Comparison of ENCODE assay signal across 8 cellular contexts in the genomic region with DNA sequence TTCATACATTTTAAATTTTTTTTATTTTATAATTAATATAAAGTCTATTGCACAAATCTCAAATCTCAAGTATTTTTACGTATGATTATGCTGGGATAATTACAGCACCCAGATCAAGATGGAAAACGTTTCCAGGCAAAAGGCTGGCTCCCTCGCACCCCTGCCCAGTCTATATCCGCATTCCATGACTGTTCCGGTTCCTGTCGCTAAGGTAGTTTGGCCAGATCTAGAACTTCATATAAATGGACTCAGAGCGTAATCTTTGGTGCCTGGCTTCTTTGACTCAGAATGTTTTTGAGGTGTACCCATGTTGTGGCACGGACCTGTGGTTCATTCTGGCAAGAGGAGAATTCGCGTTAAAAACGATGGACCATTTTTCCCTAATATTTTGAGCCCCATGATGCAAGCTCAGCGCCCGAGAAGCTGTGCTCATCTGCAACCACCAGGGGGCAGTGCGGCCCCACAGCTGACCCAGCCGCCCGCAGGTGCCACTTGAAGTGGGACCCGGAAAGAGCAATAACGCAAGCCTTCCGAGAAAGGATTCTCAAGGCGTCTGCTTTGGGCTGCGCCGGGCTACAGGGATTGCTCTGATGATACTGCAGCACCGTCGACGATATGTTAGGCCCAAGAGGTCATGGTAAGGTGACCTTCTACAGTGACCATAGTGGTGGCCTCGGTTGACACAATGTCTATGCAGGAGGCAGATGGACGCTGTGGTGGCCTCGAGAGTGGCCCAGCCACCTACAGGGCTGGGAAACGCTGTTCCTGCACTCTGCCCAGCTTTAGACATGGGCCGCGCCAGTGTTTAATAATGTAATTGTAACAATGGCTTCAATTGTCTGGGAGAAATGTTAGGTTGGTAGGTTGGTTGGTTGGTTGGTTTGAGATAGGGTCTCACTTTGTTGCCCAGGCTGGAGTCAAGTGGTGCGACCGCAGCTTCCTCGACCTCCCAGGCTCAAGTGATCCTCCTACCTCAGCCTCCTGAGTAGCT.
DNase-seq lines count a peak whose midpoint lies in the region; ATAC-seq and TF ChIP-seq lines count a peak whose summit lies in the region.

No MANE protein-coding gene starts in this region.

- peak; percentile 53 for TF ChIP-seq CTCF in lung (IDR thresholded peaks at IDR 0.05; ENCODE audit: control extremely low read depth, extremely low read depth)

- no peaks in the 10 kb centered on the region for H3K9me3 ChIP-seq in lung (ENCODE audit: control insufficient read depth in 2 of 2, insufficient read depth in 1 of 2, low read length in 1 of 2)

- WGBS in lung, 2 donors = 45% methylated on average over 34 of the region's 34 CpGs

- peak; percentile 62 for ATAC-seq in lung (ENCODE audit: insufficient read depth, low FRiP score)
- no peak for ATAC-seq in HG03457 (IDR thresholded peaks at IDR 0.05; ENCODE audit: unreplicated experiment)

- H3K27me3 ChIP-seq in H7 (ENCODE audit: control insufficient read depth, insufficient read depth, low read length) (no peaks in the 10 kb centered on the region), lung (ENCODE audit: control insufficient read depth, insufficient read depth) (no peaks in the 10 kb centered on the region)

- no peak overlapping the region for H3K27ac ChIP-seq in lung (ENCODE audit: low read depth in 1 of 2, low read length in 1 of 2)

- H3K4me1 ChIP-seq in lung (ENCODE audit: control insufficient read depth in 2 of 2, insufficient read depth in 2 of 2, low read length in 2 of 2) = no peaks in the 10 kb centered on the region

- DNase-seq in C1 segment of cervical spinal cord (lab: John Stamatoyannopoulos, UW) (peak in 11 of 14 donors; percentile 1 to 43 (median 30)), H7 (peak; percentile 89), NCI-H446 (lab: John Stamatoyannopoulos, UW) (peak; percentile 15 to 82), dedifferentiated amniotic fluid mesenchymal stem cell (ENCODE audit: extremely low spot score) (peak; percentile 51), lung (ENCODE audit: low spot score) (peak; percentile 78)
- DNase-seq in activated CD4-positive, alpha-beta T cell treated with anti-CD3 and anti-CD28 coated beads, Interleukin-2, amount 50 U/mL, for 1 hour = peak; percentile 70
- peak; percentile 58 to 69 (median 65) for DNase-seq in stimulated activated CD4-positive, alpha-beta T cell treated with anti-CD3 and anti-CD28 coated beads, TNF-alpha, amount 100 ng/mL, for 48 hours (ENCODE audit: low read depth in 3 of 3)

- H3K36me3 ChIP-seq in H7 (replicated peaks; ENCODE audit: control insufficient read depth, insufficient read depth, low read length) (no peaks in the 10 kb centered on the region), lung (ENCODE audit: control insufficient read depth in 2 of 2, insufficient read depth in 2 of 2, low read length in 2 of 2) (no peaks in the 10 kb centered on the region)

- H3K4me3 ChIP-seq in H7 (ENCODE audit: insufficient read depth, low read depth, low read length) (no peak overlapping the region), lung (no peak overlapping the region)

Comparison
In these comparisons a context has a peak if more than half of its experiments do, and no peak if none do; other contexts are left out.
1. DNase-seq: peak in every context shown above with its lines; median percentile 89 in H7; 78 in lung; 70 in activated CD4-positive, alpha-beta T cell treated with anti-CD3 and anti-CD28 coated beads, Interleukin-2, amount 50 U/mL, for 1 hour; 65 in stimulated activated CD4-positive, alpha-beta T cell treated with anti-CD3 and anti-CD28 coated beads, TNF-alpha, amount 100 ng/mL, for 48 hours; 51 in dedifferentiated amniotic fluid mesenchymal stem cell; 48 in NCI-H446; 30 in C1 segment of cervical spinal cord.